28 cellular contexts compared by ENCODE assay signal in genomic region chr14:83297361-83297760, GRCh38.
"Had no signal": no experiment of that assay in that cellular context is flagged by ENCODE, and none has a peak within 500 bp of the region (broad histone marks: within the 10 kb centered on the region; RNA-seq: fewer than 3 reads in every experiment).

No MANE protein-coding gene starts in this region.

- H3K9me3 ChIP-seq: ovary, psoas muscle, spleen, suprapubic skin, testis, tibial artery, transverse colon, upper lobe of right lung, uterus had no signal

- H3K4me3 ChIP-seq: neural progenitor cell, ovary, psoas muscle, skin epidermis, smooth muscle cell, spleen, suprapubic skin, testis, tibial artery, transverse colon, upper lobe of right lung, uterus had no signal

- H3K27me3 ChIP-seq: neural progenitor cell, ovary, spleen, suprapubic skin, testis, tibial artery, transverse colon, upper lobe of right lung, uterus had no signal

- H3K36me3 ChIP-seq: neural progenitor cell, ovary, spleen, suprapubic skin, tibial artery, transverse colon, upper lobe of right lung, uterus had no signal

- ATAC-seq: natural killer cell; psoas muscle; right cardiac atrium; sciatic nerve; stimulated activated memory B cell treated with anti-CD40 and anti-IgM and Interleukin-4, amounts not matched to agents 10 μg/mL and 1 μg/mL and 100 μg/mL, for 72 hours; stimulated activated naive CD8-positive, alpha-beta T cell treated with anti-CD3 and anti-CD28 coated beads, Interleukin-15, amount 100 ng/mL, for 72 hours; stimulated activated naive CD8-positive, alpha-beta T cell treated with anti-CD3 and anti-CD28 coated beads, Interleukin-15, Interleukin-2, amounts not matched to agents 100 U/mL and 50 U/mL, for 24 hours; upper lobe of right lung had no signal

- DNase-seq: natural killer cell; occipital lobe; ovary; posterior cingulate gyrus; psoas muscle; right cardiac atrium; spleen; stimulated activated CD4-positive, alpha-beta T cell treated with anti-CD3 and anti-CD28 coated beads, Interleukin-12 subunit alpha, Interleukin-12 subunit beta, amount 100 ng/mL, for 4 hours; stimulated activated CD4-positive, alpha-beta T cell treated with anti-CD3 and anti-CD28 coated beads, Interleukin-1b, Interleukin-23, amount 100 ng/mL, for 48 hours; stimulated activated CD4-positive, alpha-beta T cell treated with anti-CD3 and anti-CD28 coated beads, Interleukin-4, amount 100 ng/mL, for 1 hour; stimulated activated CD4-positive, alpha-beta T cell treated with anti-CD3 and anti-CD28 coated beads, Interleukin-4, amount 100 ng/mL, for 4 hours; stimulated activated CD8-positive, alpha-beta memory T cell treated with anti-CD3 and anti-CD28 coated beads, Interleukin-4, amount 100 ng/mL, for 48 hours; stimulated activated naive CD4-positive, alpha-beta T cell; stimulated activated naive CD8-positive, alpha-beta T cell treated with anti-CD3 and anti-CD28 coated beads, Interleukin-15, amount 100 ng/mL, for 72 hours; stimulated activated naive CD8-positive, alpha-beta T cell treated with anti-CD3 and anti-CD28 coated beads, Interleukin-15, Interleukin-2, amounts not matched to agents 100 U/mL and 50 U/mL, for 24 hours; substantia nigra; testis; tibial artery; transverse colon; upper lobe of right lung; uterus had no signal

- H3K27ac ChIP-seq: neural progenitor cell, ovary, parathyroid adenoma, psoas muscle, skin epidermis, spleen, suprapubic skin, testis, tibial artery, transverse colon, upper lobe of right lung, uterus had no signal

- H3K4me1 ChIP-seq: neural progenitor cell, parathyroid adenoma, psoas muscle, spleen, suprapubic skin, testis, transverse colon, upper lobe of right lung, uterus had no signal
